In genomic region chr17:40110457-40110856, GRCh38 we compare ENCODE assay signal across 10 cellular contexts. TPM values are rescaled to one million over a fixed set of nuclear protein-coding genes. Genes with fewer than 3 reads are reported as not detected.
DNase-seq lines count a peak whose midpoint lies in the region; TF ChIP-seq lines count a peak whose summit lies in the region.
"Had no signal": no experiment of that assay in that cellular context is flagged by ENCODE, and none has a peak within 500 bp of the region (broad histone marks: within the 10 kb centered on the region; RNA-seq: fewer than 3 reads in every experiment).

No MANE protein-coding gene starts in this region.

- TF ChIP-seq EP300 in sigmoid colon (IDR thresholded peaks at IDR 0.05), result no peak

- H3K27ac ChIP-seq in VCaP (peak overlapping the region; percentile 99), sigmoid colon (peak overlapping the region; percentile 97 to 100 (median 98))

- peaks cover 0 to 94% (median 86%) of the 10 kb centered on the region in 4 donors for H3K4me1 ChIP-seq in sigmoid colon

- no peak for TF ChIP-seq POLR2A in sigmoid colon (IDR thresholded peaks at IDR 0.05)

- in situ Hi-C loops in G401 (cut with HindIII; ENCODE audit: low sequenced_read_pairs), result no loop called here

- no peaks in the 10 kb centered on the region for H3K36me3 ChIP-seq in sigmoid colon

- H3K9me3 ChIP-seq in iPS-18c (ENCODE audit: control insufficient read depth, insufficient read depth, low read length), result no peaks in the 10 kb centered on the region
- no peaks in the 10 kb centered on the region for H3K9me3 ChIP-seq in sigmoid colon

- WGBS in sigmoid colon, 2 donors, result 51 to 70% methylated on average over 1 of the region's 1 CpG

- TF ChIP-seq CTCF in VCaP (conservative IDR thresholded peaks at IDR 0.05) (no peak), sigmoid colon (IDR thresholded peaks at IDR 0.05) (no peak), GM20000 (IDR thresholded peaks at IDR 0.05; ENCODE audit: extremely low read depth, missing control alignments) (no peak)

- DNase-seq in G401 (ENCODE audit: low spot score) (peak; percentile 55), sigmoid colon (peak; percentile 78), GM20000 (ENCODE audit: low spot score) (no peak), NCI-H1105 treated with DMSO at 0.1 percent for 48 hours (lab: John Stamatoyannopoulos, UW) (no peak), COR-L47 (lab: John Stamatoyannopoulos, UW) (no peak)
- no peak for DNase-seq in activated naive CD4-positive, alpha-beta T cell (lab: John Stamatoyannopoulos, UW)
- DNase-seq: kidney glomerular epithelial cell, NCI-H748 treated with DMSO at 0.1 percent for 48 hours had no signal

- intact Hi-C loops in sigmoid colon (cut with DNase I), result loop anchor here (2.0 to 5.0 kb wide), 3 partner anchors 48 to 177 kb away; partner anchors contain the start of genes CDC6 and THRA

- H3K4me3 ChIP-seq in iPS-18c (ENCODE audit: insufficient read depth, low read depth, low read length) (peak overlapping the region; percentile 11; the same call in 1 of the 2 replicates), sigmoid colon (peak overlapping the region in 1 of 4 donors; percentile 1)

- H3K27me3 ChIP-seq in sigmoid colon, result no peaks in the 10 kb centered on the region

RNA-seq across cellular contexts. Expression of gene NR1D1, which starts 10.1 kb away (rescaled TPM):
- total RNA-seq in G401 (2014; rRNA removed; shearing (Covaris generic)), result 0.06 and 2.0 TPM in 2 replicates
- 10 to 100 TPM in 3 of 4 donors, 1 to 10 TPM in 1; 4.1 to 12.8 (median 11.9) TPM for total RNA-seq in sigmoid colon
- 10 to 100 TPM in 1 of 3 donors, 1 to 10 TPM in 2; 4.4 to 11.4 (median 8.1) TPM for polyA plus RNA-seq in sigmoid colon

RNA-seq across cellular contexts. Expression of gene MSL1, which starts 11.3 kb away (rescaled TPM):
- total RNA-seq in G401 (2014; rRNA removed; shearing (Covaris generic)), result 67.9 and 80.5 TPM in 2 replicates
- total RNA-seq in sigmoid colon, result 10 to 100 TPM; 52.3 to 92.2 (median 58.0) TPM
- 10 to 100 TPM; 29.4 to 63.5 (median 34.0) TPM for polyA plus RNA-seq in sigmoid colon

RNA-seq across cellular contexts. Expression of gene CASC3, which starts 29.9 kb away (rescaled TPM):
- total RNA-seq in G401 (2014; rRNA removed; shearing (Covaris generic)), result 31.1 and 61.1 TPM in 2 replicates
- total RNA-seq in sigmoid colon, result 10 to 100 TPM; 60.2 to 94.4 (median 70.7) TPM
- polyA plus RNA-seq in sigmoid colon, result 10 to 100 TPM; 22.4 to 42.3 (median 24.0) TPM

RNA-seq across cellular contexts. Expression of gene THRA, which starts 47.7 kb away (rescaled TPM):
- total RNA-seq in G401 (2014; rRNA removed; shearing (Covaris generic)), result 11.8 and 18.4 TPM in 2 replicates
- total RNA-seq in sigmoid colon, result 10 to 100 TPM; 78.8 to 86.1 (median 83.8) TPM
- polyA plus RNA-seq in sigmoid colon, result 10 to 100 TPM; 25.4 to 35.4 (median 25.8) TPM

RNA-seq across cellular contexts. Expression of gene MED24, which starts 56.2 kb away (rescaled TPM):
- total RNA-seq in G401 (2014; rRNA removed; shearing (Covaris generic)), result 70.0 and 90.8 TPM in 2 replicates
- 10 to 100 TPM; 27.3 to 64.8 (median 31.7) TPM for total RNA-seq in sigmoid colon
- polyA plus RNA-seq in sigmoid colon, result 10 to 100 TPM; 19.2 to 83.0 (median 29.1) TPM

Comparison
In these comparisons a context has a peak if more than half of its experiments do, and no peak if none do; other contexts are left out.
1. DNase-seq: peak in G401 (single experiment) and sigmoid colon (single experiment); none in GM20000 (single experiment), NCI-H1105 treated with DMSO at 0.1 percent for 48 hours (single experiment), COR-L47 (single experiment) and activated naive CD4-positive, alpha-beta T cell (0 of 4).